ENCODE assay signal across 1 cellular context in genomic region chr17:7561028-7561575, GRCh38.
TF ChIP-seq lines count a peak whose summit lies in the region.

No MANE protein-coding gene starts in this region.

TF ChIP-seq in K562, 482 proteins besides CTCF, POLR2A, EP300 and RAD21 (continues in another document):
- TF ChIP-seq PRMT5 (CRISPR knock-in tag; IDR thresholded peaks at IDR 0.05) (no peak), ZFP91 (CRISPR knock-in tag; IDR thresholded peaks at IDR 0.05) (no peak), HDAC2 (IDR thresholded peaks at IDR 0.05) (0 out of 2 replicates have a peak, but pooled peaks have one; percentile 46), ZNF263 (CRISPR knock-in tag; IDR thresholded peaks at IDR 0.05; ENCODE audit: borderline replicate concordance) (0 out of 2 replicates have a peak, but pooled peaks have one; percentile 11), MYC (IDR thresholded peaks at IDR 0.05; ENCODE audit: low read depth, low read length) (no peak; the same call in 1 of the 2 replicates), MYC (CRISPR knock-in tag; IDR thresholded peaks at IDR 0.05; ENCODE audit: borderline replicate concordance, low read depth) (peak; percentile 55; the same call in 1 of the 2 replicates), IFI16 (CRISPR knock-in tag; IDR thresholded peaks at IDR 0.05) (no peak), MLLT1 (IDR thresholded peaks at IDR 0.05) (0 out of 4 replicates have a peak, but pooled peaks of 1 of the 2 experiments have one; percentile 41), FOXA1 (IDR thresholded peaks at IDR 0.05; ENCODE audit: borderline replicate concordance) (no peak), GATAD2A (IDR thresholded peaks at IDR 0.05) (no peak), LEF1 (IDR thresholded peaks at IDR 0.05) (no peak), CREB1 (IDR thresholded peaks at IDR 0.05) (0 out of 2 replicates have a peak, but pooled peaks have one; percentile 19), CREB1 (CRISPR knock-in tag; IDR thresholded peaks at IDR 0.05) (peak; percentile 29; the same call in 1 of the 2 replicates), ZNF133 (CRISPR knock-in tag; IDR thresholded peaks at IDR 0.05) (no peak), DDX20 (tag; IDR thresholded peaks at IDR 0.05; ENCODE audit: low read depth) (no peak), ELF2 (CRISPR knock-in tag; IDR thresholded peaks at IDR 0.05) (no peak), CTCFL (IDR thresholded peaks at IDR 0.05; ENCODE audit: borderline replicate concordance, insufficient read depth, low read depth, low read length, poor library complexity, severe bottlenecking) (no peak), BRD9 (IDR thresholded peaks at IDR 0.05; ENCODE audit: low read depth, partially characterized antibody) (peak; percentile 56), TRIM25 (IDR thresholded peaks at IDR 0.05; ENCODE audit: borderline replicate concordance) (no peak), ZNF197 (CRISPR knock-in tag; IDR thresholded peaks at IDR 0.05; ENCODE audit: low read depth) (no peak), ZBTB26 (CRISPR knock-in tag; IDR thresholded peaks at IDR 0.05) (no peak), ZNF124 (CRISPR knock-in tag; IDR thresholded peaks at IDR 0.05) (no peak), PPARD (CRISPR knock-in tag; IDR thresholded peaks at IDR 0.05) (no peak), ZNF699 (CRISPR knock-in tag; IDR thresholded peaks at IDR 0.05; ENCODE audit: insufficient replicate concordance) (no peak), ETV1 (tag; conservative IDR thresholded peaks at IDR 0.05; ENCODE audit: low read depth) (no peak), ARID3B (CRISPR knock-in tag; IDR thresholded peaks at IDR 0.05; ENCODE audit: borderline replicate concordance) (no peak), STAT6 (CRISPR knock-in tag; IDR thresholded peaks at IDR 0.05) (no peak), YBX1 (IDR thresholded peaks at IDR 0.05) (no peak), SNRNP70 (optimal IDR thresholded peaks at IDR 0.05; ENCODE audit: low read depth, low read length) (no peak), KHSRP (IDR thresholded peaks at IDR 0.05) (no peak), SIN3A (IDR thresholded peaks at IDR 0.05; ENCODE audit: borderline replicate concordance in 2 of 2, control insufficient read depth in 1 of 2, low read depth in 2 of 2, low read length in 2 of 2) (peak in 1 of 2 experiments; percentile 46; a peak in 1 of 4 replicates), POLR2H (tag; IDR thresholded peaks at IDR 0.05; ENCODE audit: low read depth) (no peak), RERE (CRISPR knock-in tag; IDR thresholded peaks at IDR 0.05; ENCODE audit: borderline replicate concordance) (no peak), ARID3A (IDR thresholded peaks at IDR 0.05; ENCODE audit: borderline replicate concordance, low read depth, low read length) (no peak), SUPT5H (IDR thresholded peaks at IDR 0.05) (no peak), ZBTB49 (CRISPR knock-in tag; IDR thresholded peaks at IDR 0.05; ENCODE audit: borderline replicate concordance) (no peak)
